ENCODE assay signal across 10 cellular contexts in the genomic region with DNA sequence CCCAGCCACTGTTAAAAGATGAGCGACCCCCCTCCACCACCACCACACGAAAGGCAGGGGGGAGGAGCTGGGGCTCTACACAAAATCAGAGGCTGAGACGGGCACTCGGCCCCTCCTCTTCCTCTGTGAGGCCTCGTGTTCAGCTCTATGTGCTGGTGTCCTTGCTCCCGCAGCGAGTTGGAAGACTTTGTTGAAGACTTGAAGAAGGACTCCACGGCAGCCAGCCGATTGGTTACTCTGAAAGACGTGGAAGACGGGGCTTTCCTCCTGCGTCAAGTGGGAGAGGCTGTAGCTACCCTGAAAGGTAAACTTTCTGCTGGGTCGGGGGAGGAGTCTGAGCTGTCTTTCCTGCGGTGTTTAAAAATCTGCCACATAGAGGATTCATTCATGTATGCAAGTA.
A peak's percentile ranks its signal among the peaks of the same experiment; 100 is the strongest.
DNase-seq lines count a peak whose midpoint lies in the region; ATAC-seq and TF ChIP-seq lines count a peak whose summit lies in the region.
"Had no signal": no experiment of that assay in that cellular context is flagged by ENCODE, and none has a peak within 500 bp of the region (broad histone marks: within the 10 kb centered on the region; RNA-seq: fewer than 3 reads in every experiment).

No MANE protein-coding gene starts in this region.

- no peak overlapping the region for H3K9ac ChIP-seq in colonic mucosa (ENCODE audit: low read depth in 2 of 2, low read length in 2 of 2)

- intact Hi-C loops in esophagus squamous epithelium (cut with DNase I) (loop anchor here (10.0 kb wide), 2 partner anchors 155 to 525 kb away; no protein-coding TSS in a partner anchor), colonic mucosa (cut with DNase I) (no loop called here)

- peak overlapping the region in 4 of 8 donors; percentile 11 to 88 (median 78) for H3K27ac Mint-ChIP-seq in CD8-positive, alpha-beta memory T cell
- H3K27ac Mint-ChIP-seq in memory B cell, result no peak overlapping the region

- peaks cover 11 to 15% of the 10 kb centered on the region in 2 donors for H3K27me3 Mint-ChIP-seq in CD8-positive, alpha-beta memory T cell
- H3K27me3 Mint-ChIP-seq in memory B cell, result peaks cover 4% of the 10 kb centered on the region

- POLR2A ChIA-PET in CD8-positive, alpha-beta memory T cell (lab: Charles Lee), result no interaction called here

- ATAC-seq in HG03378 (IDR thresholded peaks at IDR 0.05; ENCODE audit: unreplicated experiment), result peak; percentile 64
- peak; percentile 17 for ATAC-seq in memory B cell (ENCODE audit: low read depth)

- H3K27me3 ChIP-seq in CD8-positive, alpha-beta memory T cell (ENCODE audit: insufficient read depth, low read length, poor library complexity, severe bottlenecking), result no peaks in the 10 kb centered on the region
- H3K27me3 ChIP-seq in esophagus squamous epithelium (no peaks in the 10 kb centered on the region), colonic mucosa (no peaks in the 10 kb centered on the region)
- H3K27me3 ChIP-seq: tibial artery had no signal

- H3K36me3 Mint-ChIP-seq in CD8-positive, alpha-beta memory T cell, result no peaks in the 10 kb centered on the region
- no peaks in the 10 kb centered on the region for H3K36me3 Mint-ChIP-seq in memory B cell

- H3K9me3 Mint-ChIP-seq in CD8-positive, alpha-beta memory T cell, result no peaks in the 10 kb centered on the region
- H3K9me3 Mint-ChIP-seq in memory B cell, result no peaks in the 10 kb centered on the region

- H3K4me1 ChIP-seq in CD8-positive, alpha-beta memory T cell (ENCODE audit: insufficient read depth, low read length), result no peaks in the 10 kb centered on the region
- H3K4me1 ChIP-seq in esophagus squamous epithelium (peaks cover 0 to 9% (median 7%) of the 10 kb centered on the region in 3 donors), colonic mucosa (no peaks in the 10 kb centered on the region)

- H3K27ac ChIP-seq in CD8-positive, alpha-beta memory T cell (ENCODE audit: low read depth, low read length), result no peak overlapping the region
- H3K27ac ChIP-seq in esophagus squamous epithelium (no peak overlapping the region), colonic mucosa (no peak overlapping the region)
- H3K27ac ChIP-seq: C4-2B, tibial artery had no signal

- 68 to 90% methylated on average over 5 to 13 of the region's 14 CpGs for WGBS in esophagus squamous epithelium, 2 donors

- no peaks in the 10 kb centered on the region for H3K36me3 ChIP-seq in CD8-positive, alpha-beta memory T cell (ENCODE audit: insufficient read depth, low read length)
- H3K36me3 ChIP-seq in esophagus squamous epithelium (peaks cover 10 to 88% (median 23%) of the 10 kb centered on the region in 3 donors), colonic mucosa (no peaks in the 10 kb centered on the region)

- no peak for TF ChIP-seq CTCF in esophagus squamous epithelium (IDR thresholded peaks at IDR 0.05)
- TF ChIP-seq CTCF in colonic mucosa (IDR thresholded peaks at IDR 0.05), result no peak

- peak overlapping the region; percentile 28 for H3K4me3 ChIP-seq in CD8-positive, alpha-beta memory T cell (ENCODE audit: low read length)
- H3K4me3 ChIP-seq in esophagus squamous epithelium (no peak overlapping the region), colonic mucosa (no peak overlapping the region)
- H3K4me3 ChIP-seq: tibial artery had no signal

- DNase-seq in CD8-positive, alpha-beta memory T cell, result peak in 3 of 5 donors; percentile 4 to 58 (median 14)
- DNase-seq in activated T-cell treated with anti-CD3 and anti-CD28 coated beads for 4 hours (peak; percentile 14), memory B cell (ENCODE audit: low spot score in 2 of 2) (no peak), mucosa of gallbladder (ENCODE audit: low spot score) (no peak), esophagus squamous epithelium (lab: John Stamatoyannopoulos, UW) (no peak), glomerular visceral epithelial cell (ENCODE audit: extremely low spot score) (no peak), colonic mucosa (no peak)
- DNase-seq: tibial artery had no signal

- peak overlapping the region; percentile 26 to 76 (median 66) for H3K4me3 Mint-ChIP-seq in CD8-positive, alpha-beta memory T cell
- H3K4me3 Mint-ChIP-seq in memory B cell, result peak overlapping the region; percentile 12

- no peaks in the 10 kb centered on the region for H3K9me3 ChIP-seq in CD8-positive, alpha-beta memory T cell (ENCODE audit: low read length)
- no peaks in the 10 kb centered on the region for H3K9me3 ChIP-seq in esophagus squamous epithelium
- no peaks in the 10 kb centered on the region for H3K9me3 ChIP-seq in colonic mucosa
- H3K9me3 ChIP-seq: tibial artery had no signal

- H3K4me1 Mint-ChIP-seq in CD8-positive, alpha-beta memory T cell, result peaks cover 12 to 15% (median 14%) of the 10 kb centered on the region in 3 donors
- peaks cover 3% of the 10 kb centered on the region for H3K4me1 Mint-ChIP-seq in memory B cell

- CTCF ChIA-PET in CD8-positive, alpha-beta memory T cell (lab: Charles Lee), result interaction anchor here (2.6 kb wide), 1 partner anchor 12 kb away, joined by 6 read pairs; no protein-coding TSS in a partner anchor

- TF ChIP-seq POLR2A in esophagus squamous epithelium (IDR thresholded peaks at IDR 0.05), result no peak

Comparison
In these comparisons a context has a peak if more than half of its experiments do, and no peak if none do; other contexts are left out.
1. DNase-seq: peak in CD8-positive, alpha-beta memory T cell (3 of 5) and activated T-cell treated with anti-CD3 and anti-CD28 coated beads for 4 hours (single experiment); none in memory B cell (0 of 2), mucosa of gallbladder (single experiment), esophagus squamous epithelium (single experiment), glomerular visceral epithelial cell (single experiment) and colonic mucosa (single experiment).